33 cellular contexts compared by ENCODE assay signal in genomic region chr18:72555983-72556382, GRCh38. TPM values are rescaled to one million over a fixed set of nuclear protein-coding genes. Genes with fewer than 3 reads are reported as not detected.
"Had no signal": no experiment of that assay in that cellular context is flagged by ENCODE, and none has a peak within 500 bp of the region (broad histone marks: within the 10 kb centered on the region; RNA-seq: fewer than 3 reads in every experiment).

No MANE protein-coding gene starts in this region.

- DNase-seq: activated B cell treated with CpG ODN at 0.5 μM for 24 hours; activated CD4-positive, alpha-beta T cell treated with anti-CD3 and anti-CD28 coated beads for 48 hours; activated CD4-positive, alpha-beta T cell treated with anti-CD3 and anti-CD28 coated beads, Interleukin-2, amount 50 U/mL, for 1 hour; activated CD4-positive, alpha-beta T cell treated with anti-CD3 and anti-CD28 coated beads, Interleukin-2, amount 50 U/mL, for 48 hours; activated CD8-positive, alpha-beta memory T cell treated with anti-CD3 and anti-CD28 coated beads for 24 hours; activated CD8-positive, alpha-beta T cell treated with anti-CD3 and anti-CD28 coated beads for 36 hours; activated effector memory CD4-positive, alpha-beta T cell treated with anti-CD3 and anti-CD28 coated beads, Interleukin-2, amount 50 U/mL, for 16 hours; activated naive CD4-positive, alpha-beta T cell treated with anti-CD3 and anti-CD28 coated beads for 36 hours; activated naive CD8-positive, alpha-beta T cell treated with anti-CD3 and anti-CD28 coated beads for 36 hours; activated naive CD8-positive, alpha-beta T cell treated with anti-CD3 and anti-CD28 coated beads, Interleukin-2, amount 50 U/mL, for 24 hours; activated T-cell treated with anti-CD3 and anti-CD28 coated beads, Interleukin-2, amount 50 U/mL, for 48 hours; adrenal gland; amygdala; aorta; body of pancreas; cortex of kidney; effector CD8-positive, alpha-beta T cell; esophagus squamous epithelium; foreskin melanocyte; heart right ventricle; T1000; WERI-Rb-1 had no signal

- H3K79me2 ChIP-seq: hepatocyte had no signal

- H3K36me3 ChIP-seq: adrenal gland, esophagus squamous epithelium, gastroesophageal sphincter, heart right ventricle, WERI-Rb-1 had no signal

- H2AFZ ChIP-seq: hepatocyte had no signal

- ATAC-seq: activated CD4-positive, CD25-positive, alpha-beta regulatory T cell treated with anti-CD3 and anti-CD28 coated beads, Interleukin-2, amount 50 U/mL, for 24 hours; activated CD8-positive, alpha-beta T cell treated with anti-CD3 and anti-CD28 coated beads for 36 hours; activated naive CD8-positive, alpha-beta T cell treated with anti-CD3 and anti-CD28 coated beads, Interleukin-2, amount 50 U/mL, for 24 hours; body of pancreas; gastroesophageal sphincter; heart right ventricle had no signal

- FAIRE-seq: colon, endometrium, endothelial cell of umbilical vein had no signal

- H3K4me3 ChIP-seq: adrenal gland, body of pancreas, esophagus squamous epithelium, gastroesophageal sphincter, heart right ventricle, hepatocyte had no signal

- H3K27me3 ChIP-seq: adrenal gland, body of pancreas, esophagus squamous epithelium, hepatocyte had no signal

- H3K27ac ChIP-seq: adrenal gland, body of pancreas, epithelial cell of prostate, esophagus squamous epithelium, gastroesophageal sphincter, heart right ventricle, hepatocyte, WERI-Rb-1 had no signal

- H3K4me2 ChIP-seq: hepatocyte had no signal

- H3K4me1 ChIP-seq: adrenal gland, body of pancreas, esophagus squamous epithelium, gastroesophageal sphincter, heart right ventricle had no signal

- H3K9me3 ChIP-seq: adrenal gland, body of pancreas, esophagus squamous epithelium, gastroesophageal sphincter, heart right ventricle had no signal

RNA-seq across cellular contexts. Expression of gene CBLN2, which starts 11.8 kb away (rescaled TPM):
- total RNA-seq: activated CD8-positive, alpha-beta T cell treated with anti-CD3 and anti-CD28 coated beads for 36 hours; activated naive CD4-positive, alpha-beta T cell treated with anti-CD3 and anti-CD28 coated beads for 36 hours; activated naive CD8-positive, alpha-beta T cell treated with anti-CD3 and anti-CD28 coated beads for 36 hours; activated T-helper 1 cell treated with anti-CD3 and anti-CD28 coated beads, Interleukin-12 subunit alpha, Interleukin-12 subunit beta, Interleukin-2, Interleukin-4 antibody, amounts not matched to agents 30 ng/mL and 10 ng/mL and 1 ng/mL, durations not matched to agents 14 hours and 24 hours and 36 hours; activated T-helper 2 cell treated with anti-CD3 and anti-CD28 coated beads, Interferon-gamma antibody, Interleukin-2, Interleukin-4, amounts not matched to agents 10 μg/mL and 5 μg/mL and 100 μg/mL, durations not matched to agents 14 hours and 24 hours and 36 hours; body of pancreas; esophagus squamous epithelium; fibroblast of lung had no signal
- polyA plus RNA-seq: aorta, esophagus, fibroblast of lung had no signal
